ENCODE assay signal across 13 cellular contexts in genomic region chr20:31565699-31566331, GRCh38. TPM values are rescaled to one million over a fixed set of nuclear protein-coding genes. Genes with fewer than 3 reads are reported as not detected.
A peak's percentile ranks its signal among the peaks of the same experiment; 100 is the strongest.
DNase-seq lines count a peak whose midpoint lies in the region; ATAC-seq and TF ChIP-seq lines count a peak whose summit lies in the region.
"Had no signal": no experiment of that assay in that cellular context is flagged by ENCODE, and none has a peak within 500 bp of the region (broad histone marks: within the 10 kb centered on the region; RNA-seq: fewer than 3 reads in every experiment).

No MANE protein-coding gene starts in this region.

- H3K9me1 ChIP-seq in IMR-90 (ENCODE audit: insufficient read depth, low read length), result peaks cover 5% of the 10 kb centered on the region

- no peak overlapping the region for H2AK5ac ChIP-seq in IMR-90 (ENCODE audit: low read depth, low read length)

- no peak for TF ChIP-seq RAD21 in IMR-90 (IDR thresholded peaks at IDR 0.05; ENCODE audit: low read length)

- CTCF ChIA-PET in Caco-2 (lab: Charles Lee) (interaction anchor here (0.8 to 28.6 kb wide), 4 partner anchors 43 to 158 kb away, joined by 3 to 1708 read pairs (median 6); partner anchors contain the start of gene ID1), IMR-90 (lab: Yijun Ruan, JAX) (interaction anchor here (2.7 kb wide), 1 partner anchor 47 kb away, joined by 12 read pairs; no protein-coding TSS in a partner anchor)
- CTCF ChIA-PET in activated CD4-positive, alpha-beta T cell treated with anti-CD3 and anti-CD28 coated beads, Interleukin-2, amount 10 ng/mL, durations not matched to agents 7 days and 5 days (lab: Charles Lee), result interaction anchor here (0.9 to 5.9 kb wide), 3 partner anchors 25 to 158 kb away, joined by 8 to 115 read pairs (median 10); no protein-coding TSS in a partner anchor

- no peak overlapping the region for H3K14ac ChIP-seq in IMR-90 (replicated peaks; ENCODE audit: low read depth, low read length)

- peaks cover 17% of the 10 kb centered on the region for H3K36me3 ChIP-seq in Caco-2 (ENCODE audit: control insufficient read depth, insufficient read depth, low read length)
- peaks cover 41% of the 10 kb centered on the region for H3K36me3 ChIP-seq in IMR-90 (ENCODE audit: control insufficient read depth, insufficient read depth, low read length)
- H3K36me3 ChIP-seq in RWPE2 (ENCODE audit: low read depth), result peaks cover 76% of the 10 kb centered on the region

- no peak overlapping the region for H2AFZ ChIP-seq in IMR-90 (replicated peaks; ENCODE audit: low read length, poor library complexity)
- H2AFZ ChIP-seq: parathyroid adenoma had no signal

- TF ChIP-seq POLR2A in IMR-90 (IDR thresholded peaks at IDR 0.05; ENCODE audit: low read depth, low read length), result no peak

- H2BK5ac ChIP-seq in IMR-90 (ENCODE audit: low read depth, low read length, poor library complexity, severe bottlenecking), result no peak overlapping the region

- H3K27me3 ChIP-seq in Caco-2 (replicated peaks; ENCODE audit: control insufficient read depth, insufficient read depth, low read length), result no peaks in the 10 kb centered on the region
- no peaks in the 10 kb centered on the region for H3K27me3 ChIP-seq in IMR-90 (ENCODE audit: control insufficient read depth, insufficient read depth, low read length)
- H3K27me3 ChIP-seq in RWPE2 (ENCODE audit: insufficient read depth, poor library complexity, severe bottlenecking), result no peaks in the 10 kb centered on the region

- H4K8ac ChIP-seq in IMR-90 (ENCODE audit: low read depth in 2 of 2, low read length in 2 of 2), result no peak overlapping the region

- no peak overlapping the region for H2BK15ac ChIP-seq in IMR-90 (ENCODE audit: low read depth, low read length)

- TF ChIP-seq CTCF in Caco-2 (IDR thresholded peaks at IDR 0.05; ENCODE audit: insufficient read depth in 1 of 2, low read depth in 1 of 2, low read length in 1 of 2, severe bottlenecking in 1 of 2, unreplicated experiment in 1 of 2), result no peak
- no peak for TF ChIP-seq CTCF in IMR-90 (conservative IDR thresholded peaks at IDR 0.05; ENCODE audit: low read depth, low read length)
- peak; percentile 1 for TF ChIP-seq CTCF in RWPE2 (IDR thresholded peaks at IDR 0.05; ENCODE audit: poor library complexity, severe bottlenecking)
- TF ChIP-seq CTCF in mesothelial cell of epicardium (IDR thresholded peaks at IDR 0.05; ENCODE audit: unreplicated experiment), result no peak

- POLR2A ChIA-PET in Caco-2 (lab: Charles Lee), result interaction anchor here (1.5 kb wide), 1 partner anchor 47 kb away, joined by 6 read pairs; no protein-coding TSS in a partner anchor
- POLR2A ChIA-PET in IMR-90 (lab: Charles Lee; ENCODE audit: unreplicated experiment), result no interaction called here
- POLR2A ChIA-PET in activated CD4-positive, alpha-beta T cell treated with anti-CD3 and anti-CD28 coated beads, Interleukin-2, amount 10 ng/mL, durations not matched to agents 7 days and 5 days (lab: Charles Lee), result no interaction called here

- BruUV-seq in Caco-2 (replicated peaks; lab: Mats Ljungman, UMichigan) (no TSS peak), IMR-90 (replicated peaks; lab: Mats Ljungman, UMichigan) (no TSS peak)

- H3K79me1 ChIP-seq in IMR-90 (ENCODE audit: low read depth in 1 of 2, low read length in 2 of 2), result peaks cover 10 to 39% of the 10 kb centered on the region in 2 experiments

- no peak overlapping the region for H3K4me3 Mint-ChIP-seq in Caco-2 (ENCODE audit: unreplicated experiment)
- H3K4me3 Mint-ChIP-seq in mesothelial cell of epicardium, result no peak overlapping the region
- H3K4me3 Mint-ChIP-seq in activated CD4-positive, alpha-beta T cell treated with anti-CD3 and anti-CD28 coated beads, Interleukin-2, amount 10 ng/mL, durations not matched to agents 7 days and 5 days, result no peak overlapping the region
- H3K4me3 Mint-ChIP-seq: brain had no signal

- DNase-seq in Caco-2 (no peak), IMR-90 (no peak), RWPE2 (ENCODE audit: low spot score) (peak; percentile 98), mesothelial cell of epicardium (ENCODE audit: low spot score in 2 of 2, unreplicated experiment in 2 of 2) (no peak), NCI-H446 (lab: John Stamatoyannopoulos, UW) (no peak), CD1c-positive myeloid dendritic cell (ENCODE audit: extremely low spot score) (no peak), NCI-H748 treated with DMSO at 0.1 percent for 48 hours (lab: John Stamatoyannopoulos, UW) (no peak)
- no peak for DNase-seq in activated CD4-positive, alpha-beta T cell treated with anti-CD3 and anti-CD28 coated beads, Interleukin-2, amount 10 ng/mL, durations not matched to agents 7 days and 5 days
- DNase-seq: Kasumi-1 had no signal

- no peak overlapping the region for H3K18ac ChIP-seq in IMR-90 (ENCODE audit: low read depth, low read length)

- peak overlapping the region; percentile 63 for H3K27ac Mint-ChIP-seq in Caco-2 (ENCODE audit: unreplicated experiment)
- peak overlapping the region; percentile 99 for H3K27ac Mint-ChIP-seq in mesothelial cell of epicardium
- no peak overlapping the region for H3K27ac Mint-ChIP-seq in activated CD4-positive, alpha-beta T cell treated with anti-CD3 and anti-CD28 coated beads, Interleukin-2, amount 10 ng/mL, durations not matched to agents 7 days and 5 days

- 0 out of 2 replicates have a peak overlapping the region, but pooled peaks have one; percentile 16 for H3K23ac ChIP-seq in IMR-90 (ENCODE audit: low read depth, low read length)

- H3K9me3 ChIP-seq in Caco-2 (no peaks in the 10 kb centered on the region), IMR-90 (ENCODE audit: control insufficient read depth, insufficient read depth, low read length) (no peaks in the 10 kb centered on the region), RWPE2 (ENCODE audit: severe bottlenecking) (no peaks in the 10 kb centered on the region)

- H2AK9ac ChIP-seq in IMR-90 (replicated peaks; ENCODE audit: low read depth, low read length, poor library complexity), result peak overlapping the region; percentile 11

- H2BK20ac ChIP-seq in IMR-90 (ENCODE audit: low read depth, low read length), result no peak overlapping the region

- no peak overlapping the region for H3K4me2 ChIP-seq in IMR-90 (ENCODE audit: low read depth, low read length)

- H3K4ac ChIP-seq in IMR-90 (ENCODE audit: low read depth, low read length), result no peak overlapping the region

- H3K4me3 ChIP-seq in Caco-2 (ENCODE audit: low read depth, low read length) (no peak overlapping the region), IMR-90 (ENCODE audit: insufficient read depth, low read depth, low read length) (no peak overlapping the region), RWPE2 (ENCODE audit: severe bottlenecking) (peak overlapping the region; percentile 5)

- intact Hi-C loops in Caco-2 (cut with micrococcal nuclease; ENCODE audit: unreplicated experiment) (no loop called here), IMR-90 (cut with micrococcal nuclease) (no loop called here)

- no peak overlapping the region for H4K91ac ChIP-seq in IMR-90 (ENCODE audit: insufficient read depth, low read depth, low read length)

- H2BK120ac ChIP-seq in IMR-90 (ENCODE audit: low read depth, low read length), result no peak overlapping the region

- H4K5ac ChIP-seq in IMR-90 (ENCODE audit: low read depth, low read length), result no peak overlapping the region

- H3K27me3 Mint-ChIP-seq in Caco-2 (ENCODE audit: insufficient read depth, unreplicated experiment) (no peaks in the 10 kb centered on the region), mesothelial cell of epicardium (ENCODE audit: low read depth) (no peaks in the 10 kb centered on the region)
- no peaks in the 10 kb centered on the region for H3K27me3 Mint-ChIP-seq in activated CD4-positive, alpha-beta T cell treated with anti-CD3 and anti-CD28 coated beads, Interleukin-2, amount 10 ng/mL, durations not matched to agents 7 days and 5 days
- H3K27me3 Mint-ChIP-seq: brain had no signal

- H3K4me1 ChIP-seq in Caco-2 (peaks cover 4% of the 10 kb centered on the region), IMR-90 (ENCODE audit: control insufficient read depth, insufficient read depth, low read length) (peaks cover 27% of the 10 kb centered on the region), RWPE2 (ENCODE audit: insufficient read depth, poor library complexity, severe bottlenecking) (peaks cover 49% of the 10 kb centered on the region)
- H3K4me1 ChIP-seq: parathyroid adenoma had no signal

- in situ Hi-C loops in IMR-90 (cut with MboI; ENCODE audit: low sequenced_read_pairs), result no loop called here

- peaks cover 7% of the 10 kb centered on the region; the same call in 1 of the 2 replicates for H4K20me1 ChIP-seq in IMR-90 (ENCODE audit: insufficient read depth, low read length)

- dilution Hi-C loops in IMR-90 (cut with HindIII; ENCODE audit: low sequenced_read_pairs, unreplicated experiment), result no loop called here

- 100% methylated on average over 1 of the region's 6 CpGs; no CpG with 5 or more reads in 1 of the 2 experiments for WGBS in IMR-90 (ENCODE audit: extremely low coverage in 2 of 2, insufficient read length in 1 of 2), 2 experiments

- no peak overlapping the region for H3K56ac ChIP-seq in IMR-90 (ENCODE audit: extremely low read depth, insufficient read depth, low read length)

- no peak overlapping the region for H3K27ac ChIP-seq in IMR-90 (ENCODE audit: insufficient read depth, low read length)
- peak overlapping the region; percentile 97 for H3K27ac ChIP-seq in RWPE2 (ENCODE audit: poor library complexity, severe bottlenecking)
- H3K27ac ChIP-seq: C4-2B, parathyroid adenoma, VCaP had no signal

- H3K36me3 Mint-ChIP-seq in Caco-2 (ENCODE audit: insufficient read depth, unreplicated experiment), result peaks cover 87% of the 10 kb centered on the region
- H3K36me3 Mint-ChIP-seq in mesothelial cell of epicardium, result peaks cover 17% of the 10 kb centered on the region
- H3K36me3 Mint-ChIP-seq in activated CD4-positive, alpha-beta T cell treated with anti-CD3 and anti-CD28 coated beads, Interleukin-2, amount 10 ng/mL, durations not matched to agents 7 days and 5 days (ENCODE audit: low read depth), result peaks cover 36% of the 10 kb centered on the region

- H3K9me3 Mint-ChIP-seq in Caco-2 (ENCODE audit: unreplicated experiment), result no peaks in the 10 kb centered on the region
- no peaks in the 10 kb centered on the region for H3K9me3 Mint-ChIP-seq in mesothelial cell of epicardium
- H3K9me3 Mint-ChIP-seq in activated CD4-positive, alpha-beta T cell treated with anti-CD3 and anti-CD28 coated beads, Interleukin-2, amount 10 ng/mL, durations not matched to agents 7 days and 5 days, result no peaks in the 10 kb centered on the region
- H3K9me3 Mint-ChIP-seq: brain had no signal

- peaks cover 19% of the 10 kb centered on the region for H3K4me1 Mint-ChIP-seq in Caco-2 (ENCODE audit: low read depth, unreplicated experiment)
- H3K4me1 Mint-ChIP-seq in mesothelial cell of epicardium, result peaks cover 46% of the 10 kb centered on the region
- H3K4me1 Mint-ChIP-seq in activated CD4-positive, alpha-beta T cell treated with anti-CD3 and anti-CD28 coated beads, Interleukin-2, amount 10 ng/mL, durations not matched to agents 7 days and 5 days, result peaks cover 20% of the 10 kb centered on the region

- ATAC-seq in IMR-90 (ENCODE audit: low read depth) (no peak), RWPE2 (ENCODE audit: low read depth) (peak; percentile 59)

- no peak overlapping the region for H3K9ac ChIP-seq in IMR-90 (ENCODE audit: low read depth, low read length)
- H3K9ac ChIP-seq: parathyroid adenoma had no signal

RNA-seq across cellular contexts. Expression of gene ID1, which starts 39.3 kb away (rescaled TPM):
- total RNA-seq in Caco-2 (2022) (157 and 163 TPM in 2 replicates), IMR-90 (2012; rRNA removed) (174 and 186 TPM in 2 replicates), mesothelial cell of epicardium (374 to 378 TPM (median 377 TPM) in 3 replicates)
- polyA plus RNA-seq in IMR-90 (2012; rRNA removed), result 148 and 156 TPM in 2 replicates
- 283 and 402 TPM in 2 replicates for polyA plus RNA-seq in IMR-90 (2012; cell fraction: cytosol; rRNA removed)
- 740 and 930 TPM in 2 replicates for polyA plus RNA-seq in IMR-90 (2012; cell fraction: nucleus; rRNA removed; ENCODE audit: low replicate concordance)
- 1 to 10 TPM in 1 of 2 experiments, under 1 TPM in 1; 0.85 to 1.4 TPM for total RNA-seq in activated CD4-positive, alpha-beta T cell treated with anti-CD3 and anti-CD28 coated beads, Interleukin-2, amount 10 ng/mL, durations not matched to agents 7 days and 5 days

RNA-seq across cellular contexts. Expression of gene HM13, which starts 51.6 kb away (rescaled TPM):
- 435 and 443 TPM in 2 replicates for total RNA-seq in Caco-2 (2022)
- 46.7 and 53.2 TPM in 2 replicates for total RNA-seq in IMR-90 (2012; rRNA removed)
- polyA plus RNA-seq in IMR-90 (2012; rRNA removed), result 203 and 207 TPM in 2 replicates
- 159 and 176 TPM in 2 replicates for polyA plus RNA-seq in IMR-90 (2012; cell fraction: cytosol; rRNA removed)
- 138 and 153 TPM in 2 replicates for polyA plus RNA-seq in IMR-90 (2012; cell fraction: nucleus; rRNA removed; ENCODE audit: low replicate concordance)
- 140 to 143 TPM (median 140 TPM) in 3 replicates for total RNA-seq in mesothelial cell of epicardium
- 100 to 1,000 TPM; 137 to 146 TPM for total RNA-seq in activated CD4-positive, alpha-beta T cell treated with anti-CD3 and anti-CD28 coated beads, Interleukin-2, amount 10 ng/mL, durations not matched to agents 7 days and 5 days

Comparison
In these comparisons a context has a peak if more than half of its experiments do, and no peak if none do; other contexts are left out.
1. RNA of gene ID1, which starts 39.3 kb away (total RNA-seq): 374 to 378 TPM in mesothelial cell of epicardium, 174 to 186 TPM in IMR-90 and 157 to 163 TPM in Caco-2; 0.85 to 1.4 TPM in activated CD4-positive, alpha-beta T cell treated with anti-CD3 and anti-CD28 coated beads, Interleukin-2, amount 10 ng/mL, durations not matched to agents 7 days and 5 days; every median in the first group is over 10 times any median in the second.